Comparison of ENCODE assay signal across 7 cellular contexts in genomic region chr15:97420116-97420515, GRCh38.
"Had no signal": no experiment of that assay in that cellular context is flagged by ENCODE, and none has a peak within 500 bp of the region (broad histone marks: within the 10 kb centered on the region; RNA-seq: fewer than 3 reads in every experiment).

No MANE protein-coding gene starts in this region.

- H3K27ac ChIP-seq: GM23248, HL-60 had no signal

- H3K4me3 ChIP-seq: GM23248 had no signal

- H3K27ac Mint-ChIP-seq: H9 had no signal

- H3K27me3 Mint-ChIP-seq: IgD-negative memory B cell had no signal

- H3K4me1 Mint-ChIP-seq: IgD-negative memory B cell had no signal

- ATAC-seq: HepG2 had no signal

- DNase-seq: GM23248, GOT3, H9, HCEC 1CT had no signal
